ENCODE assay signal across 16 cellular contexts in the genomic region with DNA sequence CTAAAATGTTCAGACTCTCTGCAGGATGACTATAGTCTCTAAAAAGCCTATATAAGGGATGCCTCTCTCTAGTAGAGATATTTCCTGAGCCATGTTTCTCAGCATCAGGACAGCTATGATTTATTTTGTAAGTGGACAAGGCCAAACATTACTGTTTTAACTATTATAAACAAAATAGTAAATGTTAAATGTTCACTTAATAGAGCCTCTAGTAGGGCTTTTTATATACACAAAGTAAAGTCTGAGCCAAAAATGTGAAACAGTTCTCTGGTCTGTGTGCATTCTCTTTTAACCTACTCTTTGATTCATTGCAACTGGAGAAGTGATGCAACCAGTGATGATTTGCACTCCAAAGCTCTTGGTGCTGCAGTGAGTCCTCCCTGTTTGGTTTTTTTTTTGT.
DNase-seq lines count a peak whose midpoint lies in the region; TF ChIP-seq lines count a peak whose summit lies in the region.
"Had no signal": no experiment of that assay in that cellular context is flagged by ENCODE, and none has a peak within 500 bp of the region (broad histone marks: within the 10 kb centered on the region; RNA-seq: fewer than 3 reads in every experiment).

No MANE protein-coding gene starts in this region.

- H3K27me3 ChIP-seq in stomach = no peaks in the 10 kb centered on the region
- H3K27me3 ChIP-seq: SJSA1, spleen had no signal

- no peaks in the 10 kb centered on the region for H3K9me3 ChIP-seq in stomach
- H3K9me3 ChIP-seq: SJSA1 had no signal

- TF ChIP-seq CTCF in stomach (IDR thresholded peaks at IDR 0.05) = no peak
- no peak for TF ChIP-seq CTCF in progenitor cell of endocrine pancreas (IDR thresholded peaks at IDR 0.05; ENCODE audit: unreplicated experiment)

- no peaks in the 10 kb centered on the region for H3K27me3 Mint-ChIP-seq in progenitor cell of endocrine pancreas

- H3K36me3 Mint-ChIP-seq in progenitor cell of endocrine pancreas (ENCODE audit: insufficient read depth) = peaks cover 4% of the 10 kb centered on the region

- intact Hi-C loops in stomach (cut with DNase I; ENCODE audit: low total_unique reads) = no loop called here

- H3K4me1 ChIP-seq in stomach = no peaks in the 10 kb centered on the region
- H3K4me1 ChIP-seq: parathyroid adenoma, spleen had no signal

- H3K4me3 ChIP-seq in skeletal muscle cell (ENCODE audit: low read depth, low read length) = no peak overlapping the region
- H3K4me3 ChIP-seq in stomach = no peak overlapping the region
- H3K4me3 ChIP-seq: SJSA1, spleen had no signal

- H3K9me3 Mint-ChIP-seq in progenitor cell of endocrine pancreas (ENCODE audit: low read depth) = no peaks in the 10 kb centered on the region
- H3K9me3 Mint-ChIP-seq: activated T-helper 2 cell treated with anti-CD3 and anti-CD28 coated beads, Interferon-gamma antibody, Interleukin-2, Interleukin-4, amounts not matched to agents 10 μg/mL and 5 μg/mL and 100 μg/mL, durations not matched to agents 14 hours and 24 hours and 36 hours; T-helper 2 cell treated with Interferon-gamma antibody and Interleukin-4, amounts not matched to agents 5 μg/mL and 100 μg/mL, for 36 hours had no signal

- DNase-seq in ELR (ENCODE audit: low read depth) (peak; percentile 27), NCI-H226 (peak; percentile 6), fibroblast of gingiva (ENCODE audit: low read depth) (peak; percentile 57), skeletal muscle cell (ENCODE audit: low read depth) (peak; percentile 56), HUDEP-2 (lab: John Stamatoyannopoulos, UW; ENCODE audit: unreplicated experiment in 76 of 76) (no peak), stomach (no peak), progenitor cell of endocrine pancreas (ENCODE audit: low spot score, unreplicated experiment) (no peak)
- DNase-seq: DMS53, NCI-H1092, PC-3, spleen had no signal

- H3K4me3 Mint-ChIP-seq in progenitor cell of endocrine pancreas (ENCODE audit: low read depth) = no peak overlapping the region
- H3K4me3 Mint-ChIP-seq: CD14-positive monocyte; T-helper 2 cell treated with Interferon-gamma antibody and Interleukin-4, amounts not matched to agents 5 μg/mL and 100 μg/mL, for 36 hours had no signal

- H3K4me1 Mint-ChIP-seq in progenitor cell of endocrine pancreas (ENCODE audit: low read depth) = no peaks in the 10 kb centered on the region
- H3K4me1 Mint-ChIP-seq: CD14-positive monocyte had no signal

- no peak overlapping the region for H3K27ac ChIP-seq in stomach
- H3K27ac ChIP-seq: parathyroid adenoma, SJSA1, spleen had no signal

- peaks cover 0 to 7% (median 6%) of the 10 kb centered on the region in 4 donors for H3K36me3 ChIP-seq in stomach
- H3K36me3 ChIP-seq: SJSA1 had no signal

- no peak for TF ChIP-seq EP300 in stomach (IDR thresholded peaks at IDR 0.05)

- H3K27ac Mint-ChIP-seq in progenitor cell of endocrine pancreas = no peak overlapping the region
- H3K27ac Mint-ChIP-seq: activated T-helper 2 cell treated with anti-CD3 and anti-CD28 coated beads, Interferon-gamma antibody, Interleukin-2, Interleukin-4, amounts not matched to agents 10 μg/mL and 5 μg/mL and 100 μg/mL, durations not matched to agents 14 hours and 24 hours and 36 hours; T-helper 2 cell treated with Interferon-gamma antibody and Interleukin-4, amounts not matched to agents 5 μg/mL and 100 μg/mL, for 36 hours had no signal

- TF ChIP-seq POLR2A in stomach (IDR thresholded peaks at IDR 0.05) = no peak

Comparison
In these comparisons a context has a peak if more than half of its experiments do, and no peak if none do; other contexts are left out.
1. DNase-seq: peak in ELR (single experiment), NCI-H226 (single experiment), fibroblast of gingiva (single experiment) and skeletal muscle cell (single experiment); none in HUDEP-2 (0 of 76), stomach (single experiment) and progenitor cell of endocrine pancreas (single experiment).